In the genomic region with DNA sequence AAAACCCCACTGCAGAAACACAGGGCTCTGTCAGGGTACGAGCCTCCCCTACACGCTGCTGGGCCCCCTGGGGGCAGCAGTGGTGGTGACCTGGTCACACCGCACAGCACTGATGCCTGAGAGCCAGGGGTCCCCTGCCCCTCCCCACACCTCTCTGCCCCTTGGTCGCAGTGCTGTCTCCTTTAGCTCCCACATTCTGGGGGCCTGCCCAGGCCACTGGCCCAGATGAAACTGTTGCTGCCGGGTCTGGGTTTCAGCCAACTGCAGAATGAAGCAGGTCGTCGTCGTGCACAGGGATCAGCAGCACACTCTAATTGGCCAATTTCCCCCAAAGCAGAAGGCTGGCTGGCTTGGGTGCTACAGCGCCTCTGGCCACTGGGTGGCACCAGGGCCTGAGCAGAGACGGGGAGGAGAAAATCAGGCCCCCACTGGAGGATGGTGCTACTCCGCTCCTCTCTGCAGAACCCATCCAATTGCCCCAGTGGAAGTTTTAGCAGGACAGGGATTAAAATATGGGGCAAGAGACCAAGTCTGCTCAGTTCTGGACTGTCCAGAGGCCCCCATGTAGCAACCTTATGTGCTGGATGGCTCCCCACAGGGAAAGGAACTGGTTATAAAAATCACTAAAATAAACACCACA, we compare ENCODE assay signal across 9 cellular contexts. TPM values are rescaled to one million over a fixed set of nuclear protein-coding genes. Genes with fewer than 3 reads are reported as not detected.
DNase-seq lines count a peak whose midpoint lies in the region; ATAC-seq and TF ChIP-seq lines count a peak whose summit lies in the region.
"Had no signal": no experiment of that assay in that cellular context is flagged by ENCODE, and none has a peak within 500 bp of the region (broad histone marks: within the 10 kb centered on the region; RNA-seq: fewer than 3 reads in every experiment).

No MANE protein-coding gene starts in this region.

- 0 out of 2 replicates have a peak, but pooled peaks cover 3% of the 10 kb centered on the region for H4K20me1 ChIP-seq in PC-3 (ENCODE audit: low read length)

- CTCF ChIA-PET in PC-3 (lab: Charles Lee) = no interaction called here

- peak overlapping the region; percentile 37; the same call in 1 of the 2 replicates for H3K4me2 ChIP-seq in PC-3 (ENCODE audit: low read length)

- peak; percentile 69 for TF ChIP-seq CTCF in PC-3 (conservative IDR thresholded peaks at IDR 0.05; ENCODE audit: low read depth, low read length)
- peak; percentile 79 to 97 (median 93) for TF ChIP-seq CTCF in esophagus muscularis mucosa (IDR thresholded peaks at IDR 0.05)

- peaks cover 24% of the 10 kb centered on the region for H3K4me1 ChIP-seq in CD4-positive, CD25-positive, alpha-beta regulatory T cell (ENCODE audit: control insufficient read depth, insufficient read depth, low read length, poor library complexity, severe bottlenecking)
- H3K4me1 ChIP-seq in HUES64 (ENCODE audit: insufficient read depth, low read length) (peaks cover 21% of the 10 kb centered on the region), PC-3 (ENCODE audit: insufficient read depth, low read length) (peaks cover 15% of the 10 kb centered on the region), esophagus muscularis mucosa (peaks cover 22 to 34% (median 29%) of the 10 kb centered on the region in 4 donors)

- H3K27me3 Mint-ChIP-seq in CD4-positive, CD25-positive, alpha-beta regulatory T cell = no peaks in the 10 kb centered on the region
- H3K27me3 Mint-ChIP-seq in activated T-cell treated with anti-CD3 and anti-CD28 coated beads, Interleukin-2, amount 50 U/mL, for 4 hours (ENCODE audit: low read depth) = no peaks in the 10 kb centered on the region
- no peaks in the 10 kb centered on the region for H3K27me3 Mint-ChIP-seq in naive B cell
- H3K27me3 Mint-ChIP-seq in stimulated activated memory B cell treated with anti-CD40 and anti-IgM and Interleukin-4, amounts not matched to agents 10 μg/mL and 1 μg/mL and 100 μg/mL, for 72 hours = no peaks in the 10 kb centered on the region

- H3K36me3 ChIP-seq in CD4-positive, CD25-positive, alpha-beta regulatory T cell (ENCODE audit: control insufficient read depth, insufficient read depth, low read length) = peaks cover 44% of the 10 kb centered on the region
- H3K36me3 ChIP-seq in HUES64 (ENCODE audit: insufficient read depth, low read length) (peaks cover 60% of the 10 kb centered on the region), PC-3 (ENCODE audit: low read depth, low read length) (peaks cover 38% of the 10 kb centered on the region), esophagus muscularis mucosa (peaks cover 40 to 63% (median 50%) of the 10 kb centered on the region in 4 donors)

- 20% methylated on average over 11 of the region's 11 CpGs for WGBS in HUES64
- whole genome bisulfite sequencing in esophagus muscularis mucosa = 3% methylated on average over 8 of the region's 11 CpGs

- no TSS peak for BruUV-seq in PC-3 (replicated peaks; lab: Mats Ljungman, UMichigan)

- ATAC-seq in CD4-positive, CD25-positive, alpha-beta regulatory T cell (ENCODE audit: low read depth in 2 of 2) = peak; percentile 90 to 94
- ATAC-seq in GM19463 (IDR thresholded peaks at IDR 0.05; ENCODE audit: unreplicated experiment) = peak; percentile 74
- peak; percentile 86 for ATAC-seq in PC-3
- ATAC-seq in activated T-cell treated with anti-CD3 and anti-CD28 coated beads, Interleukin-2, amount 50 U/mL, for 4 hours = peak; percentile 90 to 92
- ATAC-seq in naive B cell (ENCODE audit: low read depth in 2 of 2) = peak; percentile 90 to 93
- peak; percentile 94 for ATAC-seq in stimulated activated memory B cell treated with anti-CD40 and anti-IgM and Interleukin-4, amounts not matched to agents 10 μg/mL and 1 μg/mL and 100 μg/mL, for 72 hours

- no peaks in the 10 kb centered on the region for H3K9me2 ChIP-seq in PC-3 (replicated peaks; ENCODE audit: low read length)

- POLR2A ChIA-PET in PC-3 (lab: Charles Lee; ENCODE audit: unreplicated experiment) = interaction anchor here (0.6 kb wide), 1 partner anchor 67 kb away, joined by 4 read pairs; no protein-coding TSS in a partner anchor

- no peaks in the 10 kb centered on the region for H3K9me3 ChIP-seq in CD4-positive, CD25-positive, alpha-beta regulatory T cell (ENCODE audit: control insufficient read depth in 2 of 2, low read length in 2 of 2)
- H3K9me3 ChIP-seq in HUES64 (ENCODE audit: insufficient read depth, low read depth, low read length) = no peaks in the 10 kb centered on the region
- H3K9me3 ChIP-seq in PC-3 (ENCODE audit: low read length) = no peaks in the 10 kb centered on the region
- no peaks in the 10 kb centered on the region for H3K9me3 ChIP-seq in esophagus muscularis mucosa

- H2AFZ ChIP-seq in PC-3 (ENCODE audit: low read length) = no peak overlapping the region

- H3K9me3 Mint-ChIP-seq in CD4-positive, CD25-positive, alpha-beta regulatory T cell = peaks cover 0 to 1% (median 0%) of the 10 kb centered on the region in 7 donors
- H3K9me3 Mint-ChIP-seq in activated T-cell treated with anti-CD3 and anti-CD28 coated beads, Interleukin-2, amount 50 U/mL, for 4 hours = no peaks in the 10 kb centered on the region
- no peaks in the 10 kb centered on the region for H3K9me3 Mint-ChIP-seq in naive B cell
- H3K9me3 Mint-ChIP-seq in stimulated activated memory B cell treated with anti-CD40 and anti-IgM and Interleukin-4, amounts not matched to agents 10 μg/mL and 1 μg/mL and 100 μg/mL, for 72 hours = no peaks in the 10 kb centered on the region

- peak overlapping the region in 2 of 3 donors; percentile 73 to 88 for H3K27ac Mint-ChIP-seq in CD4-positive, CD25-positive, alpha-beta regulatory T cell
- H3K27ac Mint-ChIP-seq in naive B cell = peak overlapping the region in 5 of 6 donors; percentile 17 to 82 (median 70)
- H3K27ac Mint-ChIP-seq in stimulated activated memory B cell treated with anti-CD40 and anti-IgM and Interleukin-4, amounts not matched to agents 10 μg/mL and 1 μg/mL and 100 μg/mL, for 72 hours = peak overlapping the region; percentile 81

- no peak for TF ChIP-seq EP300 in esophagus muscularis mucosa (IDR thresholded peaks at IDR 0.05)

- peaks cover 9 to 38% (median 28%) of the 10 kb centered on the region in 4 donors for H3K4me1 Mint-ChIP-seq in CD4-positive, CD25-positive, alpha-beta regulatory T cell
- H3K4me1 Mint-ChIP-seq in activated T-cell treated with anti-CD3 and anti-CD28 coated beads, Interleukin-2, amount 50 U/mL, for 4 hours (ENCODE audit: low read depth) = peaks cover 27% of the 10 kb centered on the region
- peaks cover 18 to 27% (median 25%) of the 10 kb centered on the region in 3 donors for H3K4me1 Mint-ChIP-seq in naive B cell
- H3K4me1 Mint-ChIP-seq in stimulated activated memory B cell treated with anti-CD40 and anti-IgM and Interleukin-4, amounts not matched to agents 10 μg/mL and 1 μg/mL and 100 μg/mL, for 72 hours = peaks cover 30% of the 10 kb centered on the region

- peak overlapping the region; percentile 41 to 79 (median 68) for H3K4me3 Mint-ChIP-seq in CD4-positive, CD25-positive, alpha-beta regulatory T cell
- H3K4me3 Mint-ChIP-seq in activated T-cell treated with anti-CD3 and anti-CD28 coated beads, Interleukin-2, amount 50 U/mL, for 4 hours = no peak overlapping the region
- H3K4me3 Mint-ChIP-seq in naive B cell = peak overlapping the region in 5 of 8 donors; percentile 9 to 69 (median 23)
- H3K4me3 Mint-ChIP-seq in stimulated activated memory B cell treated with anti-CD40 and anti-IgM and Interleukin-4, amounts not matched to agents 10 μg/mL and 1 μg/mL and 100 μg/mL, for 72 hours = peak overlapping the region; percentile 61

- H3K36me3 Mint-ChIP-seq in CD4-positive, CD25-positive, alpha-beta regulatory T cell = peaks cover 13% of the 10 kb centered on the region
- peaks cover 20% of the 10 kb centered on the region for H3K36me3 Mint-ChIP-seq in activated T-cell treated with anti-CD3 and anti-CD28 coated beads, Interleukin-2, amount 50 U/mL, for 4 hours (ENCODE audit: insufficient read depth)
- peaks cover 10 to 13% of the 10 kb centered on the region in 2 donors for H3K36me3 Mint-ChIP-seq in naive B cell
- H3K36me3 Mint-ChIP-seq in stimulated activated memory B cell treated with anti-CD40 and anti-IgM and Interleukin-4, amounts not matched to agents 10 μg/mL and 1 μg/mL and 100 μg/mL, for 72 hours = peaks cover 47% of the 10 kb centered on the region

- H3K4me3 ChIP-seq in CD4-positive, CD25-positive, alpha-beta regulatory T cell (ENCODE audit: low read depth, low read length) = no peak overlapping the region
- no peak overlapping the region for H3K4me3 ChIP-seq in HUES64 (ENCODE audit: low read length)
- H3K4me3 ChIP-seq in PC-3 (ENCODE audit: low read length) = no peak overlapping the region
- no peak overlapping the region for H3K4me3 ChIP-seq in esophagus muscularis mucosa
- H3K4me3 ChIP-seq: SK-N-MC had no signal

- no peaks in the 10 kb centered on the region for H3K79me2 ChIP-seq in PC-3 (ENCODE audit: low read length)

- intact Hi-C loops in PC-3 (cut with micrococcal nuclease) (loop anchor here (1.0 to 2.0 kb wide), 3 partner anchors 25 to 109 kb away; partner anchors contain the start of gene GID8), esophagus muscularis mucosa (cut with DNase I) (loop anchor here (5.0 kb wide), 1 partner anchor 107 kb away; the partner anchor contains the start of gene BHLHE23)

- TF ChIP-seq POLR2A in esophagus muscularis mucosa (IDR thresholded peaks at IDR 0.05; ENCODE audit: low read depth) = no peak

- H3K27ac ChIP-seq in CD4-positive, CD25-positive, alpha-beta regulatory T cell (ENCODE audit: insufficient read depth, low read length, poor library complexity, severe bottlenecking) = peak overlapping the region; percentile 36
- peak overlapping the region; percentile 59 for H3K27ac ChIP-seq in HUES64 (ENCODE audit: low read depth, low read length)
- H3K27ac ChIP-seq in PC-3 (ENCODE audit: low read length) = peak overlapping the region; percentile 28
- peak overlapping the region in 2 of 4 donors; percentile 22 to 36 for H3K27ac ChIP-seq in esophagus muscularis mucosa (replicated peaks in 1 of 4)

- H3K27me3 ChIP-seq in CD4-positive, CD25-positive, alpha-beta regulatory T cell (ENCODE audit: control insufficient read depth, insufficient read depth, low read length) = no peaks in the 10 kb centered on the region
- H3K27me3 ChIP-seq in HUES64 (ENCODE audit: insufficient read depth, low read length) = no peaks in the 10 kb centered on the region
- no peaks in the 10 kb centered on the region for H3K27me3 ChIP-seq in PC-3 (ENCODE audit: low read length)
- H3K27me3 ChIP-seq in esophagus muscularis mucosa = no peaks in the 10 kb centered on the region

- no peak overlapping the region for H3K9ac ChIP-seq in HUES64 (ENCODE audit: low read depth, low read length)
- no peak overlapping the region for H3K9ac ChIP-seq in PC-3 (ENCODE audit: low read length)

- peak; percentile 64 to 79 (median 78) for DNase-seq in CD4-positive, CD25-positive, alpha-beta regulatory T cell
- peak; percentile 74 for DNase-seq in PC-3
- peak; percentile 68 for DNase-seq in activated T-cell treated with anti-CD3 and anti-CD28 coated beads, Interleukin-2, amount 50 U/mL, for 4 hours
- no peak for DNase-seq in esophagus muscularis mucosa (ENCODE audit: extremely low spot score)
- peak; percentile 74 for DNase-seq in naive B cell

- H3F3A ChIP-seq in PC-3 (ENCODE audit: low read length, unreplicated experiment) = no peaks in the 10 kb centered on the region

RNA-seq across cellular contexts. Expression of gene DIDO1, which starts 26.1 kb away (rescaled TPM):
- total RNA-seq in CD4-positive, CD25-positive, alpha-beta regulatory T cell = 80.8 TPM
- polyA plus RNA-seq in CD4-positive, CD25-positive, alpha-beta regulatory T cell = 10 to 100 TPM; 30.9 to 47.8 (median 38.2) TPM
- 42.2 TPM for polyA plus RNA-seq in HUES64 (2013, experiment 1 of 2)
- polyA plus RNA-seq in HUES64 (2013, experiment 2 of 2) = 44.1 TPM
- total RNA-seq in PC-3 (2014; rRNA removed) (33.2 and 40.4 TPM in 2 replicates), esophagus muscularis mucosa (10 to 100 TPM; 48.9 to 61.6 (median 55.7) TPM)
- 10 to 100 TPM; 44.9 to 49.9 (median 47.4) TPM for total RNA-seq in activated T-cell treated with anti-CD3 and anti-CD28 coated beads, Interleukin-2, amount 50 U/mL, for 4 hours
- polyA plus RNA-seq in naive B cell (ENCODE audit: low read depth in 6 of 6) = 10 to 100 TPM; 24.3 to 39.9 (median 28.3) TPM

RNA-seq across cellular contexts. Expression of gene GID8, which starts 37.8 kb away (rescaled TPM):
- 31.9 TPM for total RNA-seq in CD4-positive, CD25-positive, alpha-beta regulatory T cell
- polyA plus RNA-seq in CD4-positive, CD25-positive, alpha-beta regulatory T cell = 10 to 100 TPM; 15.5 to 19.9 (median 17.0) TPM
- polyA plus RNA-seq in HUES64 (2013, experiment 1 of 2) = 43.9 TPM
- 45.3 TPM for polyA plus RNA-seq in HUES64 (2013, experiment 2 of 2)
- total RNA-seq in PC-3 (2014; rRNA removed) (37.2 and 47.5 TPM in 2 replicates), esophagus muscularis mucosa (10 to 100 TPM; 22.4 to 30.1 (median 25.6) TPM)
- 10 to 100 TPM; 42.7 to 52.9 (median 47.4) TPM for total RNA-seq in activated T-cell treated with anti-CD3 and anti-CD28 coated beads, Interleukin-2, amount 50 U/mL, for 4 hours
- polyA plus RNA-seq in naive B cell (ENCODE audit: low read depth in 6 of 6) = 10 to 100 TPM; 15.7 to 19.7 (median 17.8) TPM

RNA-seq across cellular contexts. Expression of gene TCFL5, which starts 38.5 kb away (rescaled TPM):
- 3.8 TPM for total RNA-seq in CD4-positive, CD25-positive, alpha-beta regulatory T cell
- 1 to 10 TPM in 2 of 4 donors, under 1 TPM in 2; 0.53 to 1.2 (median 1.1) TPM for polyA plus RNA-seq in CD4-positive, CD25-positive, alpha-beta regulatory T cell
- polyA plus RNA-seq in HUES64 (2013, experiment 1 of 2) = 10.8 TPM
- 16.0 TPM for polyA plus RNA-seq in HUES64 (2013, experiment 2 of 2)
- 15.8 and 21.7 TPM in 2 replicates for total RNA-seq in PC-3 (2014; rRNA removed)
- total RNA-seq in activated T-cell treated with anti-CD3 and anti-CD28 coated beads, Interleukin-2, amount 50 U/mL, for 4 hours = 1 to 10 TPM; 4.4 to 4.9 (median 4.5) TPM
- 10 to 100 TPM; 12.3 to 29.7 (median 18.8) TPM for total RNA-seq in esophagus muscularis mucosa
- 1 to 10 TPM in 5 of 6 donors, under 1 TPM in 1; 0.51 to 2.0 (median 1.2) TPM for polyA plus RNA-seq in naive B cell (ENCODE audit: low read depth in 6 of 6)

RNA-seq across cellular contexts. Expression of gene SLC17A9, which starts 52.3 kb away (rescaled TPM):
- 4.1 TPM for total RNA-seq in CD4-positive, CD25-positive, alpha-beta regulatory T cell
- under 1 TPM in 3 of 4 donors, not detected in 1; 0.06 to 0.34 (median 0.32) TPM for polyA plus RNA-seq in CD4-positive, CD25-positive, alpha-beta regulatory T cell
- 6.0 TPM for polyA plus RNA-seq in HUES64 (2013, experiment 1 of 2)
- polyA plus RNA-seq in HUES64 (2013, experiment 2 of 2) = 6.9 TPM
- total RNA-seq in PC-3 (2014; rRNA removed) = not detected in 2 replicates
- total RNA-seq in activated T-cell treated with anti-CD3 and anti-CD28 coated beads, Interleukin-2, amount 50 U/mL, for 4 hours = 10 to 100 TPM in 2 of 3 donors, 1 to 10 TPM in 1; 6.8 to 16.1 (median 13.3) TPM
- total RNA-seq in esophagus muscularis mucosa = 1 to 10 TPM; 2.2 to 5.2 (median 2.7) TPM
- 1 to 10 TPM; 3.1 to 10.0 (median 5.1) TPM for polyA plus RNA-seq in naive B cell (ENCODE audit: low read depth in 6 of 6)
